ENCODE assay signal across 18 cellular contexts in genomic region chr5:56666901-56667300, GRCh38.
DNase-seq lines count a peak whose midpoint lies in the region; ATAC-seq and TF ChIP-seq lines count a peak whose summit lies in the region.
"Had no signal": no experiment of that assay in that cellular context is flagged by ENCODE, and none has a peak within 500 bp of the region (broad histone marks: within the 10 kb centered on the region; RNA-seq: fewer than 3 reads in every experiment).

No MANE protein-coding gene starts in this region.

- H3K27me3 ChIP-seq in heart left ventricle, result no peaks in the 10 kb centered on the region
- no peaks in the 10 kb centered on the region for H3K27me3 ChIP-seq in right atrium auricular region
- no peaks in the 10 kb centered on the region for H3K27me3 ChIP-seq in lower lobe of right lung (ENCODE audit: low read depth)

- H3K4me3 ChIP-seq in heart left ventricle, result no peak overlapping the region
- H3K4me3 ChIP-seq in right atrium auricular region, result no peak overlapping the region
- no peak overlapping the region for H3K4me3 ChIP-seq in lower lobe of right lung
- H3K4me3 ChIP-seq: A549 had no signal

- H3K27ac ChIP-seq in heart left ventricle (peak overlapping the region in 1 of 12 donors; percentile 69), right atrium auricular region (no peak overlapping the region), lower lobe of right lung (no peak overlapping the region)
- H3K27ac ChIP-seq: A549, HL-60, KMS-11 had no signal

- H3K27me3 Mint-ChIP-seq in activated B cell treated with CpG ODN at 0.5 μM for 24 hours (no peaks in the 10 kb centered on the region), T-cell (no peaks in the 10 kb centered on the region)

- ATAC-seq in heart left ventricle (peak in 3 of 4 donors; percentile 38 to 78 (median 46)), activated B cell treated with CpG ODN at 0.5 μM for 24 hours (ENCODE audit: low read depth) (no peak), lower lobe of right lung (peak; percentile 22 to 47), T-cell (replicated peaks in 1 of 4) (no peak)
- ATAC-seq: A549 had no signal

- H3K36me3 Mint-ChIP-seq in activated B cell treated with CpG ODN at 0.5 μM for 24 hours (ENCODE audit: low read depth) (peaks cover 6% of the 10 kb centered on the region), T-cell (no peaks in the 10 kb centered on the region)

- intact Hi-C loops in heart left ventricle (cut with DNase I) (no loop called here), activated B cell treated with CpG ODN at 0.5 μM for 24 hours (cut with micrococcal nuclease) (no loop called here), lower lobe of right lung (cut with DNase I) (no loop called here)

- POLR2A ChIA-PET in activated B cell treated with CpG ODN at 0.5 μM for 24 hours (lab: Charles Lee), result no interaction called here
- POLR2A ChIA-PET in T-cell (lab: Charles Lee), result no interaction called here

- 77 to 83% (median 79%) methylated on average over 6 of the region's 6 CpGs for WGBS in heart left ventricle, 4 donors

- H3K9me3 Mint-ChIP-seq in activated B cell treated with CpG ODN at 0.5 μM for 24 hours (peaks cover 7% of the 10 kb centered on the region), T-cell (peaks cover 0 to 9% (median 3%) of the 10 kb centered on the region in 3 donors)

- peaks cover 66% of the 10 kb centered on the region for H3K4me1 Mint-ChIP-seq in activated B cell treated with CpG ODN at 0.5 μM for 24 hours
- H3K4me1 Mint-ChIP-seq in T-cell, result peaks cover 22 to 53% (median 28%) of the 10 kb centered on the region in 3 donors

- peaks cover 0 to 44% (median 1%) of the 10 kb centered on the region in 12 donors for H3K4me1 ChIP-seq in heart left ventricle
- no peaks in the 10 kb centered on the region for H3K4me1 ChIP-seq in right atrium auricular region
- H3K4me1 ChIP-seq in lower lobe of right lung, result no peaks in the 10 kb centered on the region
- H3K4me1 ChIP-seq: A549 had no signal

- H3K36me3 ChIP-seq in heart left ventricle (no peaks in the 10 kb centered on the region), right atrium auricular region (no peaks in the 10 kb centered on the region), lower lobe of right lung (no peaks in the 10 kb centered on the region)

- DNase-seq in heart left ventricle, result peak in 1 of 5 donors; percentile 37
- no peak for DNase-seq in right atrium auricular region (ENCODE audit: low spot score)
- DNase-seq in activated B cell treated with CpG ODN at 0.5 μM for 24 hours, result no peak
- peak; percentile 68 for DNase-seq in lower lobe of right lung
- no peak for DNase-seq in H4 (ENCODE audit: low spot score)
- no peak for DNase-seq in activated naive CD4-positive, alpha-beta T cell treated with Interleukin-2 at 50 U/mL for 16 hours
- no peak for DNase-seq in T-cell
- DNase-seq in GM19240 (ENCODE audit: insufficient read length, low spot score), result no peak
- DNase-seq: CD8-positive, alpha-beta memory T cell; DND-41; GDM1; MM.1S; NCI-H187 treated with DMSO at 0.1 percent for 48 hours; NCI-H510A; SIG-M5 had no signal

- TF ChIP-seq CTCF in heart left ventricle (IDR thresholded peaks at IDR 0.05) (no peak), right atrium auricular region (IDR thresholded peaks at IDR 0.05) (no peak), activated B cell treated with CpG ODN at 0.5 μM for 24 hours (IDR thresholded peaks at IDR 0.05) (no peak), lower lobe of right lung (IDR thresholded peaks at IDR 0.05) (no peak)

- CTCF ChIA-PET in activated B cell treated with CpG ODN at 0.5 μM for 24 hours (lab: Charles Lee) (no interaction called here), T-cell (lab: Charles Lee) (no interaction called here)

- H3K4me3 Mint-ChIP-seq in activated B cell treated with CpG ODN at 0.5 μM for 24 hours (no peak overlapping the region), T-cell (no peak overlapping the region)
- H3K4me3 Mint-ChIP-seq: CD8-positive, alpha-beta memory T cell had no signal

- TF ChIP-seq POLR2A in heart left ventricle (IDR thresholded peaks at IDR 0.05), result no peak

- H3K9me3 ChIP-seq in heart left ventricle, result peaks cover 0 to 7% (median 0%) of the 10 kb centered on the region in 12 donors
- peaks cover 0 to 5% of the 10 kb centered on the region in 2 donors for H3K9me3 ChIP-seq in right atrium auricular region
- no peaks in the 10 kb centered on the region for H3K9me3 ChIP-seq in lower lobe of right lung
- H3K9me3 ChIP-seq: A549 had no signal

- H3K27ac Mint-ChIP-seq in activated B cell treated with CpG ODN at 0.5 μM for 24 hours, result peak overlapping the region; percentile 71
- H3K27ac Mint-ChIP-seq in T-cell, result no peak overlapping the region
- H3K27ac Mint-ChIP-seq: CD8-positive, alpha-beta memory T cell had no signal

Comparison
In these comparisons a context has a peak if more than half of its experiments do, and no peak if none do; other contexts are left out.
1. ATAC-seq: peak in heart left ventricle (3 of 4) and lower lobe of right lung (2 of 2); none in activated B cell treated with CpG ODN at 0.5 μM for 24 hours (single experiment) and T-cell (0 of 4).